Comparison of ENCODE assay signal across 28 cellular contexts in genomic region chr3:52079958-52080357, GRCh38. TPM values are rescaled to one million over a fixed set of nuclear protein-coding genes. Genes with fewer than 3 reads are reported as not detected.
DNase-seq lines count a peak whose midpoint lies in the region; ATAC-seq, FAIRE-seq and TF ChIP-seq lines count a peak whose summit lies in the region.
"Had no signal": no experiment of that assay in that cellular context is flagged by ENCODE, and none has a peak within 500 bp of the region (broad histone marks: within the 10 kb centered on the region; RNA-seq: fewer than 3 reads in every experiment).

No MANE protein-coding gene starts in this region.

- POLR2A ChIA-PET in HepG2 (lab: Yijun Ruan, JAX) (no interaction called here), RWPE1 (lab: Yijun Ruan, JAX; ENCODE audit: low non-redundant PET) (no interaction called here)

- no peak overlapping the region for H3K4me3 Mint-ChIP-seq in T-helper 2 cell treated with Interferon-gamma antibody and Interleukin-4, amounts not matched to agents 5 μg/mL and 100 μg/mL, for 36 hours
- H3K4me3 Mint-ChIP-seq: CD14-positive monocyte; CD4-positive, alpha-beta memory T cell; CD4-positive, CD25-positive, alpha-beta regulatory T cell; CD8-positive, alpha-beta memory T cell had no signal

- no peaks in the 10 kb centered on the region for H4K20me1 ChIP-seq in HepG2 (ENCODE audit: insufficient read depth, low read length)
- no peaks in the 10 kb centered on the region for H4K20me1 ChIP-seq in smooth muscle cell (ENCODE audit: low read depth)
- H4K20me1 ChIP-seq: BLaER1 had no signal

- H3K27ac Mint-ChIP-seq in T-helper 2 cell treated with Interferon-gamma antibody and Interleukin-4, amounts not matched to agents 5 μg/mL and 100 μg/mL, for 36 hours: no peak overlapping the region
- H3K27ac Mint-ChIP-seq: CD4-positive, alpha-beta memory T cell; CD8-positive, alpha-beta memory T cell had no signal

- no TSS peak for BruUV-seq in HepG2 (replicated peaks; lab: Mats Ljungman, UMichigan)

- H3K27ac ChIP-seq in HepG2 (ENCODE audit: extremely low read length, insufficient read depth, low read length) (no peak overlapping the region), right lobe of liver (no peak overlapping the region), RWPE1 (peak overlapping the region; percentile 19; the same call in 1 of the 2 replicates), kidney (ENCODE audit: low read depth in 2 of 2, low read length in 2 of 2) (no peak overlapping the region), smooth muscle cell (ENCODE audit: low read depth) (no peak overlapping the region)
- H3K27ac ChIP-seq: BLaER1 had no signal

- TF ChIP-seq EP300 in HepG2 (IDR thresholded peaks at IDR 0.05; ENCODE audit: low read depth in 2 of 2, low read length in 2 of 2): no peak
- no peak for TF ChIP-seq EP300 in HepG2 (CRISPR knock-in tag; IDR thresholded peaks at IDR 0.05; ENCODE audit: borderline replicate concordance)

- peaks cover 15% of the 10 kb centered on the region for H3F3A ChIP-seq in smooth muscle cell (ENCODE audit: low read depth)

- no peak overlapping the region for H3K4me2 ChIP-seq in HepG2 (ENCODE audit: low read depth, low read length)
- no peak overlapping the region for H3K4me2 ChIP-seq in smooth muscle cell
- H3K4me2 ChIP-seq: BLaER1 had no signal

- no peaks in the 10 kb centered on the region for H3K4me1 Mint-ChIP-seq in T-helper 2 cell treated with Interferon-gamma antibody and Interleukin-4, amounts not matched to agents 5 μg/mL and 100 μg/mL, for 36 hours (ENCODE audit: low read depth)
- H3K4me1 Mint-ChIP-seq: CD4-positive, CD25-positive, alpha-beta regulatory T cell had no signal

- FAIRE-seq in HepG2 (lab: Jason Lieb, UNC) (no peak), kidney (lab: Jason Lieb, UNC) (no peak)
- FAIRE-seq: A204.1, GM12878, GM12892, GM18507 had no signal

- DNase-seq in HepG2 (ENCODE audit: low spot score): no peak
- DNase-seq in right lobe of liver: no peak
- no peak for DNase-seq in RWPE1 (ENCODE audit: low spot score)
- peak; percentile 11 for DNase-seq in kidney
- DNase-seq in smooth muscle cell (lab: John Stamatoyannopoulos, UW; ENCODE audit: unreplicated experiment): no peak
- no peak for DNase-seq in T-helper 2 cell treated with Interferon-gamma antibody and Interleukin-4, amounts not matched to agents 5 μg/mL and 100 μg/mL, for 36 hours (ENCODE audit: low spot score)
- DNase-seq: 8988T; ACHN; BE2C; C1 segment of cervical spinal cord; CD4-positive, alpha-beta memory T cell; CD4-positive, CD25-positive, alpha-beta regulatory T cell; CD8-positive, alpha-beta memory T cell; COR-L47; DMS 273 treated with DMSO at 0.1 percent for 48 hours; DMS153; DMS53; DMS79; DND-41; EL; GDM1 had no signal

- H3K9ac ChIP-seq in HepG2 (ENCODE audit: insufficient read depth, low read depth, low read length) (no peak overlapping the region), kidney (ENCODE audit: low read length in 2 of 2) (no peak overlapping the region), smooth muscle cell (ENCODE audit: low read depth) (no peak overlapping the region)
- H3K9ac ChIP-seq: BLaER1 had no signal

- ATAC-seq in HepG2: no peak
- no peak for ATAC-seq in right lobe of liver
- ATAC-seq in GM21381 (IDR thresholded peaks at IDR 0.05; ENCODE audit: unreplicated experiment): no peak
- ATAC-seq: GM12878 had no signal

- TF ChIP-seq RAD21 in HepG2 (CRISPR knock-in tag; IDR thresholded peaks at IDR 0.05): no peak

- peaks cover 46% of the 10 kb centered on the region for H3K4me1 ChIP-seq in HepG2 (ENCODE audit: insufficient read depth, low read length)
- no peaks in the 10 kb centered on the region for H3K4me1 ChIP-seq in right lobe of liver
- H3K4me1 ChIP-seq in kidney (ENCODE audit: control insufficient read depth in 1 of 2, insufficient read depth in 1 of 2, low read depth in 1 of 2, low read length in 2 of 2): no peaks in the 10 kb centered on the region
- no peaks in the 10 kb centered on the region for H3K4me1 ChIP-seq in smooth muscle cell (ENCODE audit: low read depth)
- H3K4me1 ChIP-seq: BE2C had no signal

- H3K27me3 Mint-ChIP-seq in T-helper 2 cell treated with Interferon-gamma antibody and Interleukin-4, amounts not matched to agents 5 μg/mL and 100 μg/mL, for 36 hours (ENCODE audit: low read depth): no peaks in the 10 kb centered on the region
- H3K27me3 Mint-ChIP-seq: CD4-positive, alpha-beta memory T cell; CD4-positive, CD25-positive, alpha-beta regulatory T cell; CD8-positive, alpha-beta memory T cell had no signal

- intact Hi-C loops in HepG2 (cut with micrococcal nuclease; ENCODE audit: unreplicated experiment) (no loop called here), right lobe of liver (cut with DNase I) (no loop called here), kidney (cut with DNase I) (no loop called here)

- H3K79me2 ChIP-seq in HepG2 (ENCODE audit: insufficient read depth, low read length): no peaks in the 10 kb centered on the region
- no peaks in the 10 kb centered on the region for H3K79me2 ChIP-seq in smooth muscle cell (ENCODE audit: low read depth)

- in situ Hi-C loops in HepG2 (cut with HindIII; ENCODE audit: extremely low pct_ligation_motif_present, low pct_unique_long_range_greater_than_20kb): no loop called here

- no peaks in the 10 kb centered on the region for H3K9me3 Mint-ChIP-seq in T-helper 2 cell treated with Interferon-gamma antibody and Interleukin-4, amounts not matched to agents 5 μg/mL and 100 μg/mL, for 36 hours
- H3K9me3 Mint-ChIP-seq: CD14-positive monocyte; CD4-positive, alpha-beta memory T cell; CD4-positive, CD25-positive, alpha-beta regulatory T cell; CD8-positive, alpha-beta memory T cell had no signal

- H3K4me3 ChIP-seq in HepG2 (replicated peaks in 1 of 3; ENCODE audit: insufficient read depth in 1 of 3, low read depth in 2 of 3, low read length in 3 of 3): no peak overlapping the region
- no peak overlapping the region for H3K4me3 ChIP-seq in right lobe of liver
- H3K4me3 ChIP-seq in kidney (ENCODE audit: low read length in 2 of 2): no peak overlapping the region
- no peak overlapping the region for H3K4me3 ChIP-seq in smooth muscle cell
- H3K4me3 ChIP-seq: BLaER1, GM12878 had no signal

- no peak for TF ChIP-seq POLR2A in HepG2 (IDR thresholded peaks at IDR 0.05; ENCODE audit: insufficient read depth in 1 of 2, low read depth in 2 of 2, low read length in 2 of 2)
- TF ChIP-seq POLR2A in right lobe of liver (IDR thresholded peaks at IDR 0.05): no peak

- H2AFZ ChIP-seq in HepG2 (ENCODE audit: low read length) (no peak overlapping the region), smooth muscle cell (ENCODE audit: low read depth) (no peak overlapping the region)

- H3K36me3 Mint-ChIP-seq in T-helper 2 cell treated with Interferon-gamma antibody and Interleukin-4, amounts not matched to agents 5 μg/mL and 100 μg/mL, for 36 hours (ENCODE audit: low read depth): peaks cover 2% of the 10 kb centered on the region
- H3K36me3 Mint-ChIP-seq: CD4-positive, alpha-beta memory T cell; CD4-positive, CD25-positive, alpha-beta regulatory T cell; CD8-positive, alpha-beta memory T cell had no signal

- CTCF ChIA-PET in HepG2 (lab: Yijun Ruan, JAX; ENCODE audit: low intra/inter-chr PET ratio, low total read pairs) (no interaction called here), RWPE1 (lab: Yijun Ruan, JAX) (no interaction called here)

- H3K36me3 ChIP-seq in HepG2 (replicated peaks in 1 of 2; ENCODE audit: control insufficient read depth in 1 of 2, insufficient read depth in 2 of 2, low read length in 2 of 2) (peaks cover 1 to 7% of the 10 kb centered on the region in 2 experiments; a peak in 3 of 5 replicates), right lobe of liver (no peaks in the 10 kb centered on the region), kidney (ENCODE audit: control insufficient read depth in 1 of 2, insufficient read depth in 2 of 2, low read length in 2 of 2) (no peaks in the 10 kb centered on the region), smooth muscle cell (ENCODE audit: low read depth) (no peaks in the 10 kb centered on the region)
- H3K36me3 ChIP-seq: BE2C had no signal

- no peaks in the 10 kb centered on the region for H3K27me3 ChIP-seq in HepG2 (ENCODE audit: control insufficient read depth in 1 of 2, insufficient read depth in 2 of 2, low read length in 2 of 2)
- no peaks in the 10 kb centered on the region for H3K27me3 ChIP-seq in right lobe of liver
- no peaks in the 10 kb centered on the region for H3K27me3 ChIP-seq in smooth muscle cell (ENCODE audit: low read depth)
- H3K27me3 ChIP-seq: BE2C, BLaER1 had no signal

- no peak for TF ChIP-seq CTCF in HepG2 (CRISPR knock-in tag; IDR thresholded peaks at IDR 0.05)
- no peak for TF ChIP-seq CTCF in right lobe of liver (IDR thresholded peaks at IDR 0.05)
- TF ChIP-seq CTCF in RWPE1 (conservative IDR thresholded peaks at IDR 0.05; ENCODE audit: low read depth): no peak
- no peak for TF ChIP-seq CTCF in kidney (IDR thresholded peaks at IDR 0.05; ENCODE audit: borderline replicate concordance, extremely low read depth, insufficient read depth)
- no peak for TF ChIP-seq CTCF in smooth muscle cell (IDR thresholded peaks at IDR 0.05; ENCODE audit: borderline replicate concordance, insufficient read depth, poor library complexity, severe bottlenecking)

- H3K9me3 ChIP-seq in HepG2 (ENCODE audit: low read length) (no peaks in the 10 kb centered on the region), right lobe of liver (no peaks in the 10 kb centered on the region), kidney (ENCODE audit: control insufficient read depth in 1 of 2, low read length in 2 of 2) (no peaks in the 10 kb centered on the region), smooth muscle cell (replicated peaks; ENCODE audit: low read depth) (no peaks in the 10 kb centered on the region)
- H3K9me3 ChIP-seq: BE2C, BLaER1 had no signal

- WGBS in HepG2 (ENCODE audit: low lambda C conversion rate): 97% methylated on average over 5 of the region's 5 CpGs
- WGBS in right lobe of liver (ENCODE audit: insufficient coverage, low coverage, low lambda C conversion rate, missing lambda C conversion rate): no CpG with 5 or more reads among the region's 5 CpGs
- WGBS in smooth muscle cell (ENCODE audit: low lambda C conversion rate): 98% methylated on average over 5 of the region's 5 CpGs

RNA-seq across cellular contexts. Expression of gene DUSP7, which starts 23.6 kb away (rescaled TPM):
- total RNA-seq in HepG2 (2016; rRNA removed; fragmentation: Illumina TruSeq; extraction: Trizol) (6.6 and 7.3 TPM in 2 replicates), right lobe of liver (1 to 10 TPM; 3.0 to 4.2 (median 3.5) TPM), kidney (19.8 TPM), smooth muscle cell (25.0 and 26.8 TPM in 2 replicates)
- total RNA-seq in HepG2 (2016; cell fraction: cytosol; rRNA removed; fragmentation: Illumina TruSeq; extraction: Trizol; ENCODE audit: low read depth): 4.7 and 5.1 TPM in 2 replicates
- total RNA-seq in HepG2 (2016; cell fraction: insoluble cytoplasmic fraction; rRNA removed; fragmentation: Illumina TruSeq; extraction: Trizol): 5.1 and 7.0 TPM in 2 replicates
- total RNA-seq in HepG2 (2016; cell fraction: membrane; rRNA removed; fragmentation: Illumina TruSeq; extraction: Trizol): 14.7 and 15.2 TPM in 2 replicates
- total RNA-seq in HepG2 (2016; cell fraction: nucleus; rRNA removed; fragmentation: Illumina TruSeq; extraction: Trizol): 4.6 and 4.7 TPM in 2 replicates
- polyA plus RNA-seq in HepG2 (2011; rRNA removed) (8.7 and 8.8 TPM in 2 replicates), kidney (ENCODE audit: insufficient read depth, low read depth, low replicate concordance) (10.1 TPM), smooth muscle cell (12.4 and 13.3 TPM in 2 replicates)
- polyA plus RNA-seq in HepG2 (2011; cell fraction: cytosol; rRNA removed): 8.3 and 10.5 TPM in 2 replicates
- 5.7 and 6.3 TPM in 2 replicates for polyA plus RNA-seq in HepG2 (2011; cell fraction: nucleus; rRNA removed)
- polyA plus RNA-seq in HepG2 (2012): 2.9 and 3.4 TPM in 2 replicates
- polyA plus RNA-seq in HepG2 (2016; cell fraction: cytosol; fragmentation: Illumina TruSeq; extraction: Trizol; ENCODE audit: low read depth): 7.5 and 8.7 TPM in 2 replicates
- polyA plus RNA-seq in HepG2 (2016; cell fraction: insoluble cytoplasmic fraction; fragmentation: Illumina TruSeq; extraction: Trizol; ENCODE audit: low read depth): 9.3 and 11.6 TPM in 2 replicates
- polyA plus RNA-seq in HepG2 (2016; cell fraction: membrane; fragmentation: Illumina TruSeq; extraction: Trizol; ENCODE audit: low read depth): 15.7 and 19.4 TPM in 2 replicates
- polyA plus RNA-seq in HepG2 (2016; cell fraction: nucleus; fragmentation: Illumina TruSeq; extraction: Trizol; ENCODE audit: insufficient read depth, low read depth): 7.9 and 8.3 TPM in 2 replicates
- polyA minus RNA-seq in HepG2 (2011; rRNA and poly(A)+ RNA removed; ENCODE audit: low replicate concordance): 31.6 and 87.2 TPM in 2 replicates
- polyA minus RNA-seq in HepG2 (2011; cell fraction: cytosol; rRNA and poly(A)+ RNA removed): 8.1 and 9.1 TPM in 2 replicates
- 4.6 and 5.6 TPM in 2 replicates for polyA minus RNA-seq in HepG2 (2011; cell fraction: nucleus; rRNA and poly(A)+ RNA removed)
